In the genomic region with DNA sequence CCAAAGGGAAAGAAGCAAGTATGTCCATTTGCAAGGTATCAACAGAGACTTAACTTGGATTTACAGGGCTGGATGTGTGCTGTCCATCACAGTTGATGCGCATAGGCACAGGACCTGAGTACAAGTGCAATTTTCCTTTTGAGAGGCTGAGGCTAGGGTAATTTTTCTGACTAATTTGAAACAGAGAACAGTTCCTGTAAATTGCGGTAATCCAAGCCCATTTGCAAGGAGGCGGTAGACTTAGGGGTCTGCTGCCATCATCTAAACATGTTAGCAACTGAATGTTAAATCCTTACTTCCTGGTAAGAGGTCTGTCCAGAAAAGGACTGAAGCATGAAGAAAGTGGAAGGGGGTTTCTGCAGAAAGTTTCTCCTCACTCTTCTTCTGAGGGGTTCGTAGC, we compare ENCODE assay signal across 16 cellular contexts. TPM values are rescaled to one million over a fixed set of nuclear protein-coding genes. Genes with fewer than 3 reads are reported as not detected.
DNase-seq lines count a peak whose midpoint lies in the region; ATAC-seq and TF ChIP-seq lines count a peak whose summit lies in the region.
"Had no signal": no experiment of that assay in that cellular context is flagged by ENCODE, and none has a peak within 500 bp of the region (broad histone marks: within the 10 kb centered on the region; RNA-seq: fewer than 3 reads in every experiment).

No MANE protein-coding gene starts in this region.

- TF ChIP-seq CTCF in GM10266 (IDR thresholded peaks at IDR 0.05; ENCODE audit: control insufficient read depth, insufficient read depth, low read depth, missing control alignments), result no peak

- no peak overlapping the region for H3K4me3 ChIP-seq in mesodermal cell (ENCODE audit: extremely low read depth, insufficient read depth, low read length, poor library complexity, severe bottlenecking)

- no peaks in the 10 kb centered on the region for H3K36me3 ChIP-seq in mesodermal cell (ENCODE audit: control insufficient read depth, insufficient read depth, low read length)

- DNase-seq in GM10266 (ENCODE audit: extremely low spot score) (peak; percentile 32), GF-D8 (lab: John Stamatoyannopoulos, UW) (no peak), globus pallidus (ENCODE audit: low spot score) (no peak)
- DNase-seq in activated naive CD4-positive, alpha-beta T cell treated with anti-CD3 and anti-CD28 coated beads, Interleukin-2, amount 50 U/mL, for 16 hours, result no peak
- DNase-seq: activated naive CD8-positive, alpha-beta T cell treated with anti-CD3 and anti-CD28 coated beads, Interleukin-2, amount 50 U/mL, for 24 hours; C1 segment of cervical spinal cord; cortex of kidney; naive thymus-derived CD8-positive, alpha-beta T cell; NCI-H1417; NCI-H2107; NCI-H510A treated with DMSO at 0.1 percent for 48 hours had no signal

- 87 to 89% methylated on average over 3 to 4 of the region's 4 CpGs for WGBS in mesodermal cell (ENCODE audit: insufficient coverage in 2 of 2), 2 experiments

- no peaks in the 10 kb centered on the region for H3K9me3 ChIP-seq in mesodermal cell (ENCODE audit: control insufficient read depth, low read length)

- H3K27ac ChIP-seq in mesodermal cell (ENCODE audit: low read depth, low read length, severe bottlenecking), result peak overlapping the region; percentile 62

- peaks cover 15% of the 10 kb centered on the region for H3K4me1 ChIP-seq in mesodermal cell (ENCODE audit: control insufficient read depth, insufficient read depth, low read length, poor library complexity, severe bottlenecking)

- peak; percentile 63 for ATAC-seq in GM19351 (IDR thresholded peaks at IDR 0.05; ENCODE audit: unreplicated experiment)
- ATAC-seq in HG03045 (IDR thresholded peaks at IDR 0.05; ENCODE audit: unreplicated experiment), result peak; percentile 64
- ATAC-seq in SK-N-SH treated with all-trans-retinoic acid at 6 μM for 48 hours, result no peak; the same call in 2 of the 3 replicates
- ATAC-seq: activated naive CD8-positive, alpha-beta T cell treated with anti-CD3 and anti-CD28 coated beads, Interleukin-2, amount 50 U/mL, for 24 hours; naive thymus-derived CD8-positive, alpha-beta T cell; Right ventricle myocardium inferior had no signal

TF ChIP-seq in SK-N-SH treated with all-trans-retinoic acid at 6 μM for 48 hours, 23 proteins besides CTCF, POLR2A, EP300 and RAD21:
- TF ChIP-seq ZNF70 (CRISPR knock-in tag; IDR thresholded peaks at IDR 0.05) (no peak), OSR1 (CRISPR knock-in tag; IDR thresholded peaks at IDR 0.05) (no peak), ZNF8 (CRISPR knock-in tag; IDR thresholded peaks at IDR 0.05) (no peak), PPARA (CRISPR knock-in tag; IDR thresholded peaks at IDR 0.05; ENCODE audit: borderline replicate concordance) (no peak), TCF4 (CRISPR knock-in tag; IDR thresholded peaks at IDR 0.05; ENCODE audit: borderline replicate concordance) (no peak), ZC3H10 (CRISPR knock-in tag; IDR thresholded peaks at IDR 0.05) (no peak), CSRNP3 (CRISPR knock-in tag; IDR thresholded peaks at IDR 0.05) (no peak), RARB (CRISPR knock-in tag; IDR thresholded peaks at IDR 0.05) (no peak), ZFP3 (CRISPR knock-in tag; IDR thresholded peaks at IDR 0.05) (no peak), ZFP30 (CRISPR knock-in tag; IDR thresholded peaks at IDR 0.05) (no peak), SNAI2 (CRISPR knock-in tag; IDR thresholded peaks at IDR 0.05) (no peak), TOX (CRISPR knock-in tag; IDR thresholded peaks at IDR 0.05; ENCODE audit: borderline replicate concordance) (no peak), ZNF565 (CRISPR knock-in tag; conservative IDR thresholded peaks at IDR 0.05; ENCODE audit: low read depth) (no peak), ARNTL (CRISPR knock-in tag; IDR thresholded peaks at IDR 0.05; ENCODE audit: borderline replicate concordance, low read depth) (no peak), PATZ1 (CRISPR knock-in tag; IDR thresholded peaks at IDR 0.05; ENCODE audit: borderline replicate concordance) (no peak)
- TF ChIP-seq, protein P1, sequence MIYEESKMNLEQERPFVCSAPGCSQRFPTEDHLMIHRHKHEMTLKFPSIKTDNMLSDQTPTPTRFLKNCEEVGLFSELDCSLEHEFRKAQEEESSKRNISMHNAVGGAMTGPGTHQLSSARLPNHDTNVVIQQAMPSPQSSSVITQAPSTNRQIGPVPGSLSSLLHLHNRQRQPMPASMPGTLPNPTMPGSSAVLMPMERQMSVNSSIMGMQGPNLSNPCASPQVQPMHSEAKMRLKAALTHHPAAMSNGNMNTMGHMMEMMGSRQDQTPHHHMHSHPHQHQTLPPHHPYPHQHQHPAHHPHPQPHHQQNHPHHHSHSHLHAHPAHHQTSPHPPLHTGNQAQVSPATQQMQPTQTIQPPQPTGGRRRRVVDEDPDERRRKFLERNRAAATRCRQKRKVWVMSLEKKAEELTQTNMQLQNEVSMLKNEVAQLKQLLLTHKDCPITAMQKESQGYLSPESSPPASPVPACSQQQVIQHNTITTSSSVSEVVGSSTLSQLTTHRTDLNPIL (CRISPR knock-in tag; IDR thresholded peaks at IDR 0.05; ENCODE audit: low read depth), result no peak
- TF ChIP-seq, protein P2, sequence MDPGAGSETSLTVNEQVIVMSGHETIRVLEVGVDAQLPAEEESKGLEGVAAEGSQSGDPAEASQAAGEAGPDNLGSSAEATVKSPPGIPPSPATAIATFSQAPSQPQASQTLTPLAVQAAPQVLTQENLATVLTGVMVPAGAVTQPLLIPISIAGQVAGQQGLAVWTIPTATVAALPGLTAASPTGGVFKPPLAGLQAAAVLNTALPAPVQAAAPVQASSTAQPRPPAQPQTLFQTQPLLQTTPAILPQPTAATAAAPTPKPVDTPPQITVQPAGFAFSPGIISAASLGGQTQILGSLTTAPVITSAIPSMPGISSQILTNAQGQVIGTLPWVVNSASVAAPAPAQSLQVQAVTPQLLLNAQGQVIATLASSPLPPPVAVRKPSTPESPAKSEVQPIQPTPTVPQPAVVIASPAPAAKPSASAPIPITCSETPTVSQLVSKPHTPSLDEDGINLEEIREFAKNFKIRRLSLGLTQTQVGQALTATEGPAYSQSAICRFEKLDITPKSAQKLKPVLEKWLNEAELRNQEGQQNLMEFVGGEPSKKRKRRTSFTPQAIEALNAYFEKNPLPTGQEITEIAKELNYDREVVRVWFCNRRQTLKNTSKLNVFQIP (CRISPR knock-in tag; IDR thresholded peaks at IDR 0.05; ENCODE audit: borderline replicate concordance, low read depth), result no peak
- TF ChIP-seq, protein P3, sequence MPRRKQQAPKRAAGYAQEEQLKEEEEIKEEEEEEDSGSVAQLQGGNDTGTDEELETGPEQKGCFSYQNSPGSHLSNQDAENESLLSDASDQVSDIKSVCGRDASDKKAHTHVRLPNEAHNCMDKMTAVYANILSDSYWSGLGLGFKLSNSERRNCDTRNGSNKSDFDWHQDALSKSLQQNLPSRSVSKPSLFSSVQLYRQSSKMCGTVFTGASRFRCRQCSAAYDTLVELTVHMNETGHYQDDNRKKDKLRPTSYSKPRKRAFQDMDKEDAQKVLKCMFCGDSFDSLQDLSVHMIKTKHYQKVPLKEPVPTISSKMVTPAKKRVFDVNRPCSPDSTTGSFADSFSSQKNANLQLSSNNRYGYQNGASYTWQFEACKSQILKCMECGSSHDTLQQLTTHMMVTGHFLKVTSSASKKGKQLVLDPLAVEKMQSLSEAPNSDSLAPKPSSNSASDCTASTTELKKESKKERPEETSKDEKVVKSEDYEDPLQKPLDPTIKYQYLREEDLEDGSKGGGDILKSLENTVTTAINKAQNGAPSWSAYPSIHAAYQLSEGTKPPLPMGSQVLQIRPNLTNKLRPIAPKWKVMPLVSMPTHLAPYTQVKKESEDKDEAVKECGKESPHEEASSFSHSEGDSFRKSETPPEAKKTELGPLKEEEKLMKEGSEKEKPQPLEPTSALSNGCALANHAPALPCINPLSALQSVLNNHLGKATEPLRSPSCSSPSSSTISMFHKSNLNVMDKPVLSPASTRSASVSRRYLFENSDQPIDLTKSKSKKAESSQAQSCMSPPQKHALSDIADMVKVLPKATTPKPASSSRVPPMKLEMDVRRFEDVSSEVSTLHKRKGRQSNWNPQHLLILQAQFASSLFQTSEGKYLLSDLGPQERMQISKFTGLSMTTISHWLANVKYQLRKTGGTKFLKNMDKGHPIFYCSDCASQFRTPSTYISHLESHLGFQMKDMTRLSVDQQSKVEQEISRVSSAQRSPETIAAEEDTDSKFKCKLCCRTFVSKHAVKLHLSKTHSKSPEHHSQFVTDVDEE (CRISPR knock-in tag; IDR thresholded peaks at IDR 0.05), result no peak

RNA-seq across cellular contexts. Expression of gene C1orf198, which starts 23.7 kb away (rescaled TPM):
- polyA plus RNA-seq in mesodermal cell (2013, experiment 1 of 2), result 50.5 TPM
- 50.3 TPM for polyA plus RNA-seq in mesodermal cell (2013, experiment 2 of 2)
